9 cellular contexts compared by ENCODE assay signal in the genomic region with DNA sequence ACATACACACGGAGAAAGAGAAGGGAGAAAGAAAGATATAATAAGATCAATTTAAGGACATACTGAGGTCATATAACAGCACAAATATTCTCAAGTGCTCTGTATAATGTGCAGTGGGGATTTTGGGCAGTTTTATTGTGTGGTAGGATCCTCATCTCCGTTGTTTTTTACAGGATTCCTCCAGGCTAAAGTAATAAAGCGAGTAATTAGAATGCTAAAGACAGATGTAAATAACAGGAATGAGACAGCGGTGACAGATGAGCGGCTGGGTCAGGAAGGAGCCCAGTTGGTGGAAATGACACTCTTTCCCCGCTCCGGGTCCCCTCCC. TPM values are rescaled to one million over a fixed set of nuclear protein-coding genes. Genes with fewer than 3 reads are reported as not detected.
DNase-seq lines count a peak whose midpoint lies in the region; ATAC-seq and TF ChIP-seq lines count a peak whose summit lies in the region.
"Had no signal": no experiment of that assay in that cellular context is flagged by ENCODE, and none has a peak within 500 bp of the region (broad histone marks: within the 10 kb centered on the region; RNA-seq: fewer than 3 reads in every experiment).

No MANE protein-coding gene starts in this region.

- peaks cover 11% of the 10 kb centered on the region for H3K4me1 ChIP-seq in CD4-positive, CD25-positive, alpha-beta regulatory T cell (ENCODE audit: control insufficient read depth, insufficient read depth, low read length, poor library complexity, severe bottlenecking)
- H3K4me1 ChIP-seq in Peyer's patch (peaks cover 0 to 6% (median 1%) of the 10 kb centered on the region in 4 donors), esophagus squamous epithelium (peaks cover 0 to 15% (median 5%) of the 10 kb centered on the region in 3 donors), ovary (ENCODE audit: insufficient read depth) (peaks cover 3% of the 10 kb centered on the region)
- no peaks in the 10 kb centered on the region for H3K4me1 ChIP-seq in effector memory CD4-positive, alpha-beta T cell (ENCODE audit: control insufficient read depth, insufficient read depth, low read length, poor library complexity, severe bottlenecking)

- no peak for ATAC-seq in CD4-positive, CD25-positive, alpha-beta regulatory T cell (ENCODE audit: low read depth in 2 of 2)

- H3K4me1 Mint-ChIP-seq in CD4-positive, CD25-positive, alpha-beta regulatory T cell, result peaks cover 0 to 15% (median 5%) of the 10 kb centered on the region in 4 donors

- no peak for TF ChIP-seq EP300 in ovary (IDR thresholded peaks at IDR 0.05)

- peaks cover 0 to 4% (median 1%) of the 10 kb centered on the region in 7 donors for H3K9me3 Mint-ChIP-seq in CD4-positive, CD25-positive, alpha-beta regulatory T cell

- peaks cover 70% of the 10 kb centered on the region for H3K27me3 Mint-ChIP-seq in CD4-positive, CD25-positive, alpha-beta regulatory T cell

- TF ChIP-seq POLR2A in Peyer's patch (IDR thresholded peaks at IDR 0.05), result no peak
- no peak for TF ChIP-seq POLR2A in esophagus squamous epithelium (IDR thresholded peaks at IDR 0.05)
- no peak for TF ChIP-seq POLR2A in ovary (IDR thresholded peaks at IDR 0.05)

- H3K36me3 Mint-ChIP-seq in CD4-positive, CD25-positive, alpha-beta regulatory T cell, result no peaks in the 10 kb centered on the region

- H3K9me3 ChIP-seq in CD4-positive, CD25-positive, alpha-beta regulatory T cell (ENCODE audit: control insufficient read depth in 2 of 2, low read length in 2 of 2), result no peaks in the 10 kb centered on the region
- H3K9me3 ChIP-seq in Peyer's patch (no peaks in the 10 kb centered on the region), esophagus squamous epithelium (no peaks in the 10 kb centered on the region), ovary (no peaks in the 10 kb centered on the region)
- no peaks in the 10 kb centered on the region for H3K9me3 ChIP-seq in effector memory CD4-positive, alpha-beta T cell (ENCODE audit: control insufficient read depth, low read length)

- H3K27ac Mint-ChIP-seq in CD4-positive, CD25-positive, alpha-beta regulatory T cell, result peak overlapping the region in 1 of 3 donors; percentile 54

- no peaks in the 10 kb centered on the region for H3K36me3 ChIP-seq in CD4-positive, CD25-positive, alpha-beta regulatory T cell (ENCODE audit: control insufficient read depth, insufficient read depth, low read length)
- H3K36me3 ChIP-seq in Peyer's patch, result no peaks in the 10 kb centered on the region
- no peaks in the 10 kb centered on the region for H3K36me3 ChIP-seq in esophagus squamous epithelium
- H3K36me3 ChIP-seq in ovary, result no peaks in the 10 kb centered on the region
- no peaks in the 10 kb centered on the region for H3K36me3 ChIP-seq in effector memory CD4-positive, alpha-beta T cell (ENCODE audit: control insufficient read depth, insufficient read depth, low read length)

- intact Hi-C loops in esophagus squamous epithelium (cut with DNase I), result no loop called here
- intact Hi-C loops in ovary (cut with DNase I), result no loop called here

- H3K4me3 Mint-ChIP-seq in CD4-positive, CD25-positive, alpha-beta regulatory T cell, result peak overlapping the region in 2 of 4 donors; percentile 78 to 79

- DNase-seq in CD4-positive, CD25-positive, alpha-beta regulatory T cell, result no peak
- no peak for DNase-seq in Peyer's patch
- no peak for DNase-seq in esophagus squamous epithelium (lab: John Stamatoyannopoulos, UW)
- DNase-seq in ovary, result no peak
- DNase-seq in dermis blood vessel endothelial cell, result no peak
- no peak for DNase-seq in effector memory CD4-positive, alpha-beta T cell
- DNase-seq in NCI-H510A (lab: John Stamatoyannopoulos, UW), result no peak
- no peak for DNase-seq in NCI-H187 treated with DMSO at 0.1 percent for 48 hours (lab: John Stamatoyannopoulos, UW)

- H3K27ac ChIP-seq in CD4-positive, CD25-positive, alpha-beta regulatory T cell (ENCODE audit: insufficient read depth, low read length, poor library complexity, severe bottlenecking), result no peak overlapping the region
- no peak overlapping the region for H3K27ac ChIP-seq in Peyer's patch
- no peak overlapping the region for H3K27ac ChIP-seq in esophagus squamous epithelium
- no peak overlapping the region for H3K27ac ChIP-seq in ovary
- H3K27ac ChIP-seq in effector memory CD4-positive, alpha-beta T cell (ENCODE audit: insufficient read depth, low read length, poor library complexity, severe bottlenecking), result no peak overlapping the region

- WGBS in esophagus squamous epithelium, 2 donors, result 3 to 10% methylated on average over 7 of the region's 7 CpGs
- 1 to 4% (median 2%) methylated on average over 7 of the region's 7 CpGs for WGBS in ovary, 3 donors

- TF ChIP-seq CTCF in Peyer's patch (IDR thresholded peaks at IDR 0.05) (no peak), esophagus squamous epithelium (IDR thresholded peaks at IDR 0.05) (no peak), ovary (IDR thresholded peaks at IDR 0.05) (no peak)

- peaks cover 59% of the 10 kb centered on the region for H3K27me3 ChIP-seq in CD4-positive, CD25-positive, alpha-beta regulatory T cell (ENCODE audit: control insufficient read depth, insufficient read depth, low read length)
- H3K27me3 ChIP-seq in Peyer's patch (peaks cover 0 to 5% of the 10 kb centered on the region in 2 donors), esophagus squamous epithelium (peaks cover 0 to 84% (median 5%) of the 10 kb centered on the region in 4 donors), ovary (no peaks in the 10 kb centered on the region)
- H3K27me3 ChIP-seq in effector memory CD4-positive, alpha-beta T cell (replicated peaks; ENCODE audit: control insufficient read depth, insufficient read depth, low read length, poor library complexity, severe bottlenecking), result peaks cover 21% of the 10 kb centered on the region

- peak overlapping the region; percentile 51 for H3K4me3 ChIP-seq in CD4-positive, CD25-positive, alpha-beta regulatory T cell (ENCODE audit: low read depth, low read length)
- H3K4me3 ChIP-seq in Peyer's patch, result peak overlapping the region; percentile 8 to 46 (median 33)
- H3K4me3 ChIP-seq in esophagus squamous epithelium, result peak overlapping the region; percentile 22 to 69 (median 36)
- H3K4me3 ChIP-seq in ovary, result peak overlapping the region; percentile 28
- H3K4me3 ChIP-seq in effector memory CD4-positive, alpha-beta T cell (ENCODE audit: insufficient read depth, low read depth, low read length, poor library complexity, severe bottlenecking), result no peak overlapping the region

RNA-seq across cellular contexts. Expression of gene POU4F2, which starts 15.9 kb away (rescaled TPM):
- total RNA-seq in CD4-positive, CD25-positive, alpha-beta regulatory T cell, result not detected
- polyA plus RNA-seq in CD4-positive, CD25-positive, alpha-beta regulatory T cell, result not detected
- not detected for total RNA-seq in Peyer's patch
- total RNA-seq in esophagus squamous epithelium, result not detected
- not detected for total RNA-seq in ovary
- not detected for polyA plus RNA-seq in ovary
- not detected in 2 replicates for total RNA-seq in dermis blood vessel endothelial cell
- total RNA-seq: subcutaneous adipose tissue had no signal
